In the genomic region with DNA sequence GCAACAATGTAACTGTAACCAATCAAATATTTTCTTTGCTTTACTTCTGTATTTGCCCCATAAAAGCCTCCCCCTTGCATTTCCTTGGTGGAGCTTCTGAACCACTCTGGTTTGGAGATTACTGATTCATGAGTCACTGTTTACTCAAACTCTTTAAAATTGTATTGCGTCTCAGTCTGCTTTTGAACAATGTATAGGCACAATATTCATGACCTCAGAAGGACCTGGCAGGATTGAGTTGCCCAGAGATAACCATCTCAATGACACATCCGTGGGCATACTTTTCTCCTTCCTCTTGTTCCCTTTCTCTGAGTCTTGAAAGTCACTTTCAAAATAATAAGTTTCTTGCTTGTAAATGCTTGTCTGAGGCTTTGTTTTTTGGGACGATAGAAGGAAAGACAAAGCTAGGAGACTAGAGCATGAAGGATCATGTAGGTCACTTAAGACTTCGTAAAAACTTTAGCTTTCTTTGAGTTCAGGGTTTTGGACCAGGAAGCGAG, we compare ENCODE assay signal across 8 cellular contexts. TPM values are rescaled to one million over a fixed set of nuclear protein-coding genes. Genes with fewer than 3 reads are reported as not detected.
A peak's percentile ranks its signal among the peaks of the same experiment; 100 is the strongest.
DNase-seq lines count a peak whose midpoint lies in the region; ATAC-seq, FAIRE-seq and TF ChIP-seq lines count a peak whose summit lies in the region.

No MANE protein-coding gene starts in this region.

- H3K4me1 Mint-ChIP-seq in immature natural killer cell (no peaks in the 10 kb centered on the region), chondrocyte (ENCODE audit: low read depth) (peaks cover 8% of the 10 kb centered on the region)

- H3K27ac ChIP-seq in 22Rv1: peak overlapping the region; percentile 64
- H3K27ac ChIP-seq in epithelial cell of prostate: peak overlapping the region; percentile 84

- H3K36me3 Mint-ChIP-seq in immature natural killer cell (no peaks in the 10 kb centered on the region), chondrocyte (ENCODE audit: low read depth) (no peaks in the 10 kb centered on the region)

- H3K27me3 Mint-ChIP-seq in immature natural killer cell (ENCODE audit: low read depth in 3 of 3): peaks cover 0 to 2% (median 0%) of the 10 kb centered on the region in 3 donors
- peaks cover 7% of the 10 kb centered on the region for H3K27me3 Mint-ChIP-seq in chondrocyte (ENCODE audit: low read depth)

- DNase-seq in NB4 (ENCODE audit: low read depth) (peak; percentile 62), epithelial cell of prostate (ENCODE audit: low read depth, low spot score) (peak; percentile 92), GM12891 (ENCODE audit: insufficient read length, low spot score) (no peak), immature natural killer cell (no peak), head of caudate nucleus (no peak), chondrocyte (ENCODE audit: low spot score) (no peak)

- peak; percentile 91 for ATAC-seq in GM18907 (IDR thresholded peaks at IDR 0.05; ENCODE audit: unreplicated experiment)

- no peak for TF ChIP-seq CTCF in 22Rv1 (IDR thresholded peaks at IDR 0.05)
- TF ChIP-seq CTCF in NB4 (IDR thresholded peaks at IDR 0.05; ENCODE audit: low read depth, low read length): no peak
- TF ChIP-seq CTCF in chondrocyte (IDR thresholded peaks at IDR 0.05): no peak

- FAIRE-seq in GM12891 (lab: Jason Lieb, UNC): no peak

- H3K4me3 ChIP-seq in NB4 (ENCODE audit: low read depth, low read length): no peak overlapping the region

- TF ChIP-seq POLR2A in NB4 (IDR thresholded peaks at IDR 0.05; ENCODE audit: extremely low read depth, insufficient read length): no peak
- TF ChIP-seq POLR2A in GM12891 (IDR thresholded peaks at IDR 0.05; ENCODE audit: low read depth, low read length): no peak

- no peak overlapping the region for H3K27ac Mint-ChIP-seq in immature natural killer cell
- no peak overlapping the region for H3K27ac Mint-ChIP-seq in chondrocyte (ENCODE audit: unreplicated experiment)

- H3K9me3 Mint-ChIP-seq in immature natural killer cell: peaks cover 0 to 2% (median 0%) of the 10 kb centered on the region in 6 donors
- peaks cover 5% of the 10 kb centered on the region for H3K9me3 Mint-ChIP-seq in chondrocyte (ENCODE audit: low read depth)

- H3K4me3 Mint-ChIP-seq in immature natural killer cell (no peak overlapping the region), chondrocyte (ENCODE audit: unreplicated experiment) (no peak overlapping the region)

- intact Hi-C loops in head of caudate nucleus (cut with DNase I): no loop called here

TF ChIP-seq in GM12891, 5 proteins besides CTCF, POLR2A, EP300 and RAD21:
- no peak for TF ChIP-seq POU2F2 (IDR thresholded peaks at IDR 0.05; ENCODE audit: low read depth, low read length)

RNA-seq across cellular contexts. Expression of a gene that starts 57.1 kb away (rescaled TPM):
- polyA plus RNA-seq in GM12891 (2012; ENCODE audit: low read depth, missing spikeins): not detected
- polyA plus RNA-seq in immature natural killer cell: not detected
- total RNA-seq in chondrocyte: not detected in 3 replicates

Comparison
In these comparisons a context has a peak if more than half of its experiments do, and no peak if none do; other contexts are left out.
1. DNase-seq: peak in NB4 (single experiment) and epithelial cell of prostate (single experiment); none in GM12891 (single experiment), immature natural killer cell (0 of 3), head of caudate nucleus (0 of 42) and chondrocyte (single experiment).